ENCODE assay signal across 29 cellular contexts in genomic region chr5:139167952-139168720, GRCh38. TPM values are rescaled to one million over a fixed set of nuclear protein-coding genes. Genes with fewer than 3 reads are reported as not detected.
DNase-seq lines count a peak whose midpoint lies in the region; ATAC-seq, FAIRE-seq and TF ChIP-seq lines count a peak whose summit lies in the region.
"Had no signal": no experiment of that assay in that cellular context is flagged by ENCODE, and none has a peak within 500 bp of the region (broad histone marks: within the 10 kb centered on the region; RNA-seq: fewer than 3 reads in every experiment).

No MANE protein-coding gene starts in this region.

- TF ChIP-seq RAD21 in IMR-90 (IDR thresholded peaks at IDR 0.05; ENCODE audit: low read length) (no peak), GM12878 (IDR thresholded peaks at IDR 0.05; ENCODE audit: insufficient read depth, low read depth, low read length) (no peak)

- peak overlapping the region; percentile 33 for H3K27ac Mint-ChIP-seq in progenitor cell of endocrine pancreas
- H3K27ac Mint-ChIP-seq in endodermal cell, result no peak overlapping the region
- H3K27ac Mint-ChIP-seq: activated CD4-positive, alpha-beta memory T cell treated with anti-CD3 and anti-CD28 coated beads, Interleukin-2, amount 10 ng/mL, durations not matched to agents 7 days and 5 days; activated naive CD4-positive, alpha-beta T cell treated with anti-CD3 and anti-CD28 coated beads for 36 hours; activated T-helper 1 cell treated with anti-CD3 and anti-CD28 coated beads, Interleukin-12 subunit alpha, Interleukin-12 subunit beta, Interleukin-2, Interleukin-4 antibody, amounts not matched to agents 30 ng/mL and 10 ng/mL and 1 ng/mL, durations not matched to agents 14 hours and 24 hours and 36 hours had no signal

- H3K9ac ChIP-seq in IMR-90 (ENCODE audit: low read depth, low read length), result no peak overlapping the region
- H3K9ac ChIP-seq in GM12878 (ENCODE audit: control insufficient read depth, insufficient read depth, low read length), result no peak overlapping the region
- no peak overlapping the region for H3K9ac ChIP-seq in endodermal cell (ENCODE audit: extremely low read depth, low read length, poor library complexity, severe bottlenecking)
- H3K9ac ChIP-seq: BLaER1 had no signal

- no peaks in the 10 kb centered on the region for H3K27me3 Mint-ChIP-seq in progenitor cell of endocrine pancreas
- H3K27me3 Mint-ChIP-seq in endodermal cell (ENCODE audit: insufficient read depth), result no peaks in the 10 kb centered on the region
- H3K27me3 Mint-ChIP-seq: activated CD4-positive, alpha-beta memory T cell treated with anti-CD3 and anti-CD28 coated beads, Interleukin-2, amount 10 ng/mL, durations not matched to agents 7 days and 5 days had no signal

- no peak overlapping the region for H2BK15ac ChIP-seq in IMR-90 (ENCODE audit: low read depth, low read length)

- peaks cover 4% of the 10 kb centered on the region; the same call in 1 of the 2 replicates for H4K20me1 ChIP-seq in IMR-90 (ENCODE audit: insufficient read depth, low read length)
- H4K20me1 ChIP-seq in GM12878 (ENCODE audit: control insufficient read depth, insufficient read depth), result no peaks in the 10 kb centered on the region
- H4K20me1 ChIP-seq: BLaER1 had no signal

- SMC1A ChIA-PET in GM12878 (lab: Charles Lee; ENCODE audit: uncharacterized antibody, unreplicated experiment), result interaction anchor here (0.7 to 1.3 kb wide), 4 partner anchors 10 to 194 kb away, joined by 3 read pairs; no protein-coding TSS in a partner anchor

- H3K4ac ChIP-seq in IMR-90 (ENCODE audit: low read depth, low read length), result no peak overlapping the region

- in situ Hi-C loops in IMR-90 (cut with MboI; ENCODE audit: low sequenced_read_pairs), result no loop called here
- in situ Hi-C loops in GM12878 (cut with MboI), result no loop called here

- no peak overlapping the region for H3K14ac ChIP-seq in IMR-90 (replicated peaks; ENCODE audit: low read depth, low read length)

- no peak for TF ChIP-seq EP300 in GM12878 (IDR thresholded peaks at IDR 0.05; ENCODE audit: borderline replicate concordance in 1 of 2, control insufficient read depth in 1 of 2, low read depth in 2 of 2, low read length in 2 of 2)

- H3K9me3 ChIP-seq in IMR-90 (ENCODE audit: control insufficient read depth, insufficient read depth, low read length) (peaks cover 8% of the 10 kb centered on the region), GM12878 (replicated peaks; ENCODE audit: control insufficient read depth, insufficient read depth, low read length) (peaks cover 3% of the 10 kb centered on the region; the same call in 2 of the 3 replicates), mesodermal cell (ENCODE audit: control insufficient read depth, low read length) (peaks cover 13% of the 10 kb centered on the region), endodermal cell (ENCODE audit: control insufficient read depth, low read length) (peaks cover 13% of the 10 kb centered on the region)

- H3K9me1 ChIP-seq in IMR-90 (ENCODE audit: insufficient read depth, low read length), result no peaks in the 10 kb centered on the region; the same call in 1 of the 2 replicates

- ATAC-seq in IMR-90 (ENCODE audit: low read depth), result no peak
- ATAC-seq in GM12878, result no peak
- ATAC-seq: gastroesophageal sphincter had no signal

- H2AFZ ChIP-seq in IMR-90 (replicated peaks; ENCODE audit: low read length, poor library complexity) (no peak overlapping the region), GM12878 (ENCODE audit: control insufficient read depth, low read depth, low read length) (no peak overlapping the region)

- TF ChIP-seq CTCF in IMR-90 (conservative IDR thresholded peaks at IDR 0.05; ENCODE audit: low read depth, low read length) (no peak), GM12878 (IDR thresholded peaks at IDR 0.05 in 2 of 3, conservative IDR thresholded peaks at IDR 0.05 in 1 of 3; ENCODE audit: control insufficient read depth in 2 of 3, extremely low read depth in 1 of 3, insufficient read depth in 1 of 3, low read depth in 3 of 3, low read length in 3 of 3) (no peak), progenitor cell of endocrine pancreas (IDR thresholded peaks at IDR 0.05; ENCODE audit: unreplicated experiment) (no peak), endodermal cell (conservative IDR thresholded peaks at IDR 0.05) (no peak)

- peaks cover 17% of the 10 kb centered on the region for H3K4me1 Mint-ChIP-seq in progenitor cell of endocrine pancreas (ENCODE audit: low read depth)
- peaks cover 8% of the 10 kb centered on the region for H3K4me1 Mint-ChIP-seq in endodermal cell
- H3K4me1 Mint-ChIP-seq: activated CD4-positive, alpha-beta memory T cell treated with anti-CD3 and anti-CD28 coated beads, Interleukin-2, amount 10 ng/mL, durations not matched to agents 7 days and 5 days had no signal

- no peak overlapping the region for H3K23ac ChIP-seq in IMR-90 (ENCODE audit: low read depth, low read length)

- no peak overlapping the region for H3K56ac ChIP-seq in IMR-90 (ENCODE audit: extremely low read depth, insufficient read depth, low read length)

- no peaks in the 10 kb centered on the region; the same call in 1 of the 2 replicates for H3K79me2 ChIP-seq in GM12878 (ENCODE audit: control insufficient read depth, insufficient read depth, low read length)

- H3K18ac ChIP-seq in IMR-90 (ENCODE audit: low read depth, low read length), result peak overlapping the region; percentile 65; the same call in 1 of the 2 replicates

- peaks cover 8% of the 10 kb centered on the region for H3K4me1 ChIP-seq in IMR-90 (ENCODE audit: control insufficient read depth, insufficient read depth, low read length)
- H3K4me1 ChIP-seq in GM12878 (ENCODE audit: control insufficient read depth, insufficient read depth, low read length), result no peaks in the 10 kb centered on the region
- peaks cover 31% of the 10 kb centered on the region for H3K4me1 ChIP-seq in mesodermal cell (ENCODE audit: control insufficient read depth, insufficient read depth, low read length, poor library complexity, severe bottlenecking)
- H3K4me1 ChIP-seq in endodermal cell (ENCODE audit: control insufficient read depth, insufficient read depth, low read length), result no peaks in the 10 kb centered on the region
- H3K4me1 ChIP-seq: BLaER1, gastroesophageal sphincter, tibial nerve had no signal

- H2BK5ac ChIP-seq in IMR-90 (ENCODE audit: low read depth, low read length, poor library complexity, severe bottlenecking), result no peak overlapping the region

- no peak overlapping the region for H2AK5ac ChIP-seq in IMR-90 (ENCODE audit: low read depth, low read length)

- H3K4me2 ChIP-seq in IMR-90 (ENCODE audit: low read depth, low read length) (no peak overlapping the region; the same call in 1 of the 2 replicates), GM12878 (ENCODE audit: control insufficient read depth, insufficient read depth) (no peak overlapping the region)
- H3K4me2 ChIP-seq: BLaER1 had no signal

- no peak overlapping the region for H4K5ac ChIP-seq in IMR-90 (ENCODE audit: low read depth, low read length)

- RAD21 ChIA-PET in GM12878 (lab: Charles Lee; ENCODE audit: unreplicated experiment), result no interaction called here

- H3K36me3 Mint-ChIP-seq in progenitor cell of endocrine pancreas (ENCODE audit: insufficient read depth) (peaks cover 10% of the 10 kb centered on the region), endodermal cell (ENCODE audit: low read depth) (peaks cover 8% of the 10 kb centered on the region)

- H3K27me3 ChIP-seq in IMR-90 (ENCODE audit: control insufficient read depth, insufficient read depth, low read length) (no peaks in the 10 kb centered on the region), GM12878 (replicated peaks in 1 of 2; ENCODE audit: control insufficient read depth in 2 of 2, insufficient read depth in 2 of 2, low read length in 1 of 2) (no peaks in the 10 kb centered on the region), endodermal cell (ENCODE audit: control insufficient read depth, insufficient read depth, low read length, poor library complexity, severe bottlenecking) (no peaks in the 10 kb centered on the region)
- H3K27me3 ChIP-seq: BLaER1, brain microvascular endothelial cell, dorsolateral prefrontal cortex, gastroesophageal sphincter, tibial nerve had no signal

- CTCF ChIA-PET in IMR-90 (lab: Yijun Ruan, JAX), result interaction anchor here (1.4 kb wide), 1 partner anchor 11 kb away, joined by 3 read pairs; no protein-coding TSS in a partner anchor
- CTCF ChIA-PET in GM12878 (lab: Yijun Ruan, JAX), result no interaction called here

- DNase-seq in IMR-90, result no peak
- DNase-seq in GM12878 (ENCODE audit: low read depth, low spot score), result no peak
- DNase-seq in progenitor cell of endocrine pancreas (ENCODE audit: low spot score, unreplicated experiment), result no peak
- DNase-seq in mesenteric fat pad (ENCODE audit: low spot score), result no peak
- no peak for DNase-seq in endodermal cell
- no peak for DNase-seq in NCI-H128 (lab: John Stamatoyannopoulos, UW; ENCODE audit: unreplicated experiment)
- DNase-seq in UCSD-AML1 (lab: John Stamatoyannopoulos, UW; ENCODE audit: unreplicated experiment), result no peak
- DNase-seq: activated CD4-positive, alpha-beta memory T cell treated with anti-CD3 and anti-CD28 coated beads, Interleukin-2, amount 10 ng/mL, durations not matched to agents 7 days and 5 days; activated CD4-positive, alpha-beta T cell treated with anti-CD3 and anti-CD28 coated beads for 1 hour; activated CD8-positive, alpha-beta memory T cell treated with anti-CD3 and anti-CD28 coated beads, Interleukin-2, amount 50 U/mL, for 4 hours; activated naive CD4-positive, alpha-beta T cell treated with anti-CD3 and anti-CD28 coated beads for 36 hours; brain microvascular endothelial cell; dorsolateral prefrontal cortex; H7; hippocampal formation; mammary epithelial cell; NCI-H146; NCI-H2107; NCI-H345; occipital lobe; stimulated activated CD4-positive, alpha-beta T cell treated with anti-CD3 and anti-CD28 coated beads, Interleukin-4, amount 100 ng/mL, for 24 hours; T-helper 1 cell had no signal

- peak; percentile 23 for FAIRE-seq in GM12878 (lab: Jason Lieb, UNC)
- FAIRE-seq: GM12892, RCC 7860 had no signal

- H4K8ac ChIP-seq in IMR-90 (ENCODE audit: low read depth in 2 of 2, low read length in 2 of 2), result no peak overlapping the region

- peaks cover 6 to 7% of the 10 kb centered on the region in 2 experiments for H3K79me1 ChIP-seq in IMR-90 (ENCODE audit: low read depth in 1 of 2, low read length in 2 of 2)

- no peak overlapping the region for H2BK120ac ChIP-seq in IMR-90 (ENCODE audit: low read depth, low read length)

- BruUV-seq in IMR-90 (replicated peaks; lab: Mats Ljungman, UMichigan) (no TSS peak), GM12878 (replicated peaks; lab: Mats Ljungman, UMichigan) (no TSS peak)

- no CpG with 5 or more reads among the region's 5 CpGs for WGBS in IMR-90 (ENCODE audit: extremely low coverage in 2 of 2, insufficient read length in 1 of 2), 2 experiments
- 76% methylated on average over 5 of the region's 5 CpGs for WGBS in GM12878 (ENCODE audit: insufficient coverage, insufficient replicate concordance, low lambda C conversion rate, missing lambda C conversion rate)
- 78 to 94% methylated on average over 1 to 3 of the region's 5 CpGs for WGBS in mesodermal cell (ENCODE audit: insufficient coverage in 2 of 2), 2 experiments
- WGBS in endodermal cell (ENCODE audit: insufficient coverage in 1 of 2, insufficient read length in 1 of 2), 2 experiments, result 67 to 89% methylated on average over 3 to 5 of the region's 5 CpGs

- dilution Hi-C loops in IMR-90 (cut with HindIII; ENCODE audit: low sequenced_read_pairs, unreplicated experiment), result no loop called here

- no peak overlapping the region for H2BK20ac ChIP-seq in IMR-90 (ENCODE audit: low read depth, low read length)

- TF ChIP-seq POLR2A in IMR-90 (IDR thresholded peaks at IDR 0.05; ENCODE audit: low read depth, low read length) (no peak), GM12878 (IDR thresholded peaks at IDR 0.05; ENCODE audit: low read depth, low read length) (no peak)

- H3K36me3 ChIP-seq in IMR-90 (ENCODE audit: control insufficient read depth, insufficient read depth, low read length) (no peaks in the 10 kb centered on the region), GM12878 (ENCODE audit: control insufficient read depth in 2 of 2, insufficient read depth in 2 of 2, low read length in 1 of 2) (no peaks in the 10 kb centered on the region), mesodermal cell (ENCODE audit: control insufficient read depth, insufficient read depth, low read length) (no peaks in the 10 kb centered on the region), endodermal cell (ENCODE audit: control insufficient read depth, insufficient read depth, low read length) (no peaks in the 10 kb centered on the region)
- H3K36me3 ChIP-seq: brain microvascular endothelial cell, gastroesophageal sphincter, tibial nerve had no signal

- no peak overlapping the region for H4K91ac ChIP-seq in IMR-90 (ENCODE audit: insufficient read depth, low read depth, low read length)

- POLR2A ChIA-PET in IMR-90 (lab: Charles Lee; ENCODE audit: unreplicated experiment) (no interaction called here), GM12878 (lab: Charles Lee) (interaction anchor here (0.9 kb wide), 1 partner anchor 10 kb away, joined by 3 read pairs; no protein-coding TSS in a partner anchor)

- H3K9me3 Mint-ChIP-seq in progenitor cell of endocrine pancreas (ENCODE audit: low read depth) (peaks cover 14% of the 10 kb centered on the region), endodermal cell (peaks cover 32% of the 10 kb centered on the region)

- H3K27ac ChIP-seq in IMR-90 (ENCODE audit: insufficient read depth, low read length) (no peak overlapping the region), GM12878 (ENCODE audit: control insufficient read depth, insufficient read depth) (no peak overlapping the region), mesodermal cell (ENCODE audit: low read depth, low read length, severe bottlenecking) (peak overlapping the region; percentile 60), endodermal cell (ENCODE audit: low read depth, low read length) (no peak overlapping the region)
- H3K27ac ChIP-seq: BLaER1, brain microvascular endothelial cell, dorsolateral prefrontal cortex, gastroesophageal sphincter, tibial nerve had no signal

- H2AK9ac ChIP-seq in IMR-90 (replicated peaks; ENCODE audit: low read depth, low read length, poor library complexity), result no peak overlapping the region

- intact Hi-C loops in IMR-90 (cut with micrococcal nuclease), result no loop called here
- intact Hi-C loops in GM12878 (cut with micrococcal nuclease; ENCODE audit: unreplicated experiment), result no loop called here

- no peak overlapping the region for H3K4me3 ChIP-seq in IMR-90 (ENCODE audit: insufficient read depth, low read depth, low read length)
- no peak overlapping the region for H3K4me3 ChIP-seq in GM12878
- no peak overlapping the region for H3K4me3 ChIP-seq in mesodermal cell (ENCODE audit: extremely low read depth, insufficient read depth, low read length, poor library complexity, severe bottlenecking)
- no peak overlapping the region for H3K4me3 ChIP-seq in endodermal cell (ENCODE audit: low read length)
- H3K4me3 ChIP-seq: BLaER1, dorsolateral prefrontal cortex, gastroesophageal sphincter, tibial nerve had no signal

- H3K4me3 Mint-ChIP-seq in progenitor cell of endocrine pancreas (ENCODE audit: low read depth), result no peak overlapping the region
- no peak overlapping the region for H3K4me3 Mint-ChIP-seq in endodermal cell
- H3K4me3 Mint-ChIP-seq: activated CD4-positive, alpha-beta memory T cell treated with anti-CD3 and anti-CD28 coated beads, Interleukin-2, amount 10 ng/mL, durations not matched to agents 7 days and 5 days; activated naive CD4-positive, alpha-beta T cell treated with anti-CD3 and anti-CD28 coated beads for 36 hours; activated T-helper 1 cell treated with anti-CD3 and anti-CD28 coated beads, Interleukin-12 subunit alpha, Interleukin-12 subunit beta, Interleukin-2, Interleukin-4 antibody, amounts not matched to agents 30 ng/mL and 10 ng/mL and 1 ng/mL, durations not matched to agents 14 hours and 24 hours and 36 hours had no signal

RNA-seq across cellular contexts. Expression of gene SIL1, which starts 30.0 kb away (rescaled TPM):
- total RNA-seq in IMR-90 (2012; rRNA removed) (56.1 and 61.4 TPM in 2 replicates), GM12878 (2014; rRNA removed) (36.2 and 41.2 TPM in 2 replicates), GM12878 (2014; rRNA removed; fragmentation: Illumina TruSeq; extraction: Trizol) (23.9 and 25.7 TPM in 2 replicates), GM12878 (2021) (41.4 and 42.9 TPM in 2 replicates), progenitor cell of endocrine pancreas (26.0 and 26.7 TPM in 2 replicates), mesenteric fat pad (66.6 TPM), endodermal cell (10 to 100 TPM; 17.2 to 20.2 TPM)
- polyA plus RNA-seq in IMR-90 (2012; rRNA removed) (66.0 and 80.7 TPM in 2 replicates), GM12878 (2011; rRNA removed) (21.4 and 28.0 TPM in 2 replicates), GM12878 (2014; fragmentation: Illumina TruSeq; extraction: Trizol) (26.1 and 27.7 TPM in 2 replicates), GM12878 (2014; fragmentation: Nextera tagmentation; extraction: Ambion mirVana) (1 to 10 TPM; 4.1 to 8.2 TPM), GM12878 (2014; rRNA removed) (32.6 and 40.7 TPM in 2 replicates), GM12878 (2016; fragmentation: Nextera tagmentation; extraction: Ambion mirVana) (10 to 100 TPM; 43.1 to 49.8 TPM)
- 76.2 and 95.1 TPM in 2 replicates for polyA plus RNA-seq in IMR-90 (2012; cell fraction: cytosol; rRNA removed)
- 22.3 and 55.0 TPM in 2 replicates for polyA plus RNA-seq in IMR-90 (2012; cell fraction: nucleus; rRNA removed; ENCODE audit: low replicate concordance)
- total RNA-seq in GM12878 (2013; cell fraction: nucleolus; rRNA removed), result 58.0 and 62.8 TPM in 2 replicates
- 30.8 TPM for polyA plus RNA-seq in GM12878 (2011; ENCODE audit: low read depth)
- polyA plus RNA-seq in GM12878 (2011; cell fraction: cytosol; rRNA removed), result 24.3 and 37.9 TPM in 2 replicates
- 17.2 and 18.8 TPM in 2 replicates for polyA plus RNA-seq in GM12878 (2011; cell fraction: nucleus; rRNA removed)
- polyA plus RNA-seq in GM12878 (2012), result 31.7 and 33.1 TPM in 2 replicates
- 21.7 and 33.2 TPM in 2 replicates for polyA minus RNA-seq in GM12878 (2011; rRNA and poly(A)+ RNA removed)
- 10.8 and 15.6 TPM in 2 replicates for polyA minus RNA-seq in GM12878 (2011; cell fraction: cytosol; rRNA and poly(A)+ RNA removed)
- polyA minus RNA-seq in GM12878 (2011; cell fraction: nucleus; rRNA and poly(A)+ RNA removed), result 10.2 and 17.8 TPM in 2 replicates
- polyA plus RNA-seq in mesodermal cell (2013, experiment 1 of 2), result 20.0 TPM
- 18.1 TPM for polyA plus RNA-seq in mesodermal cell (2013, experiment 2 of 2)
- 17.0 TPM for polyA plus RNA-seq in endodermal cell (2013, experiment 1 of 2)
- 16.8 TPM for polyA plus RNA-seq in endodermal cell (2013, experiment 2 of 2)
